ENCODE assay signal across 8 cellular contexts in genomic region chrX:73855546-73855945, GRCh38. TPM values are rescaled to one million over a fixed set of nuclear protein-coding genes. Genes with fewer than 3 reads are reported as not detected.
DNase-seq lines count a peak whose midpoint lies in the region; ATAC-seq, FAIRE-seq and TF ChIP-seq lines count a peak whose summit lies in the region.

No MANE protein-coding gene starts in this region.

- peak; percentile 87 for TF ChIP-seq RAD21 in Ishikawa (IDR thresholded peaks at IDR 0.05; ENCODE audit: low read depth)

- ATAC-seq in pancreas (peak in 2 of 4 donors; percentile 36), upper lobe of left lung (ENCODE audit: low FRiP score in 2 of 2) (peak in 1 of 2 donors; percentile 74), GM18870 (IDR thresholded peaks at IDR 0.05; ENCODE audit: unreplicated experiment) (no peak)

- FAIRE-seq in G401.6 (lab: Jason Lieb, UNC) (peak; percentile 92), pancreas (lab: Jason Lieb, UNC) (peak; percentile 93)

- no peaks in the 10 kb centered on the region for H3K9me3 ChIP-seq in pancreas
- no peaks in the 10 kb centered on the region for H3K9me3 ChIP-seq in upper lobe of left lung

- H3K4me3 ChIP-seq in fibroblast of villous mesenchyme (ENCODE audit: low read depth, low read length) (no peak overlapping the region), pancreas (no peak overlapping the region), upper lobe of left lung (no peak overlapping the region)

- H3K36me3 ChIP-seq in pancreas = no peaks in the 10 kb centered on the region
- H3K36me3 ChIP-seq in upper lobe of left lung = no peaks in the 10 kb centered on the region

- TF ChIP-seq CTCF in fibroblast of villous mesenchyme (IDR thresholded peaks at IDR 0.05; ENCODE audit: insufficient read depth, low read depth, low read length) (peak; percentile 73), pancreas (IDR thresholded peaks at IDR 0.05) (peak; percentile 48 to 63 (median 54)), upper lobe of left lung (IDR thresholded peaks at IDR 0.05) (peak; percentile 41 to 82 (median 65))

- no peaks in the 10 kb centered on the region for H3K27me3 ChIP-seq in pancreas
- no peaks in the 10 kb centered on the region for H3K27me3 ChIP-seq in upper lobe of left lung

- WGBS in pancreas, 2 donors = 0% methylated on average over 2 of the region's 2 CpGs
- WGBS in upper lobe of left lung, 2 donors = 0% methylated on average over 2 of the region's 2 CpGs

- no peak overlapping the region for H3K27ac ChIP-seq in pancreas
- no peak overlapping the region for H3K27ac ChIP-seq in upper lobe of left lung

- DNase-seq in RKO (ENCODE audit: low spot score) (peak; percentile 75), fibroblast of villous mesenchyme (ENCODE audit: low read depth) (peak; percentile 73), pancreas (peak in 4 of 6 donors; percentile 7 to 78 (median 52)), upper lobe of left lung (peak in 1 of 2 donors; percentile 67)
- DNase-seq in activated T-helper 1 cell treated with anti-CD3 and anti-CD28 coated beads, Interleukin-2, amount 50 U/mL, for 16 hours (ENCODE audit: low read depth in 1 of 2, low spot score in 1 of 2) = peak; percentile 12 to 52

- intact Hi-C loops in pancreas (cut with DNase I) = loop anchor here in 2 of 3 donors (5.0 kb wide), 2 partner anchors 162 to 277 kb away; no protein-coding TSS in a partner anchor

- TF ChIP-seq EP300 in Ishikawa (IDR thresholded peaks at IDR 0.05; ENCODE audit: borderline replicate concordance) = no peak
- TF ChIP-seq EP300 in upper lobe of left lung (IDR thresholded peaks at IDR 0.05) = no peak

- no peaks in the 10 kb centered on the region for H3K4me1 ChIP-seq in pancreas
- no peaks in the 10 kb centered on the region for H3K4me1 ChIP-seq in upper lobe of left lung

- TF ChIP-seq POLR2A in upper lobe of left lung (IDR thresholded peaks at IDR 0.05) = no peak

TF ChIP-seq in Ishikawa, 13 proteins besides CTCF, POLR2A, EP300 and RAD21:
- TF ChIP-seq YY1 (IDR thresholded peaks at IDR 0.05; ENCODE audit: low read depth) (no peak), CEBPB (IDR thresholded peaks at IDR 0.05) (no peak), USF1 (IDR thresholded peaks at IDR 0.05) (no peak), CREB1 (IDR thresholded peaks at IDR 0.05; ENCODE audit: low read depth) (no peak), TCF12 (IDR thresholded peaks at IDR 0.05; ENCODE audit: low read depth) (no peak), MAX (IDR thresholded peaks at IDR 0.05) (no peak), TAF1 (IDR thresholded peaks at IDR 0.05; ENCODE audit: low read depth) (no peak)
- TF ChIP-seq, protein P1, sequence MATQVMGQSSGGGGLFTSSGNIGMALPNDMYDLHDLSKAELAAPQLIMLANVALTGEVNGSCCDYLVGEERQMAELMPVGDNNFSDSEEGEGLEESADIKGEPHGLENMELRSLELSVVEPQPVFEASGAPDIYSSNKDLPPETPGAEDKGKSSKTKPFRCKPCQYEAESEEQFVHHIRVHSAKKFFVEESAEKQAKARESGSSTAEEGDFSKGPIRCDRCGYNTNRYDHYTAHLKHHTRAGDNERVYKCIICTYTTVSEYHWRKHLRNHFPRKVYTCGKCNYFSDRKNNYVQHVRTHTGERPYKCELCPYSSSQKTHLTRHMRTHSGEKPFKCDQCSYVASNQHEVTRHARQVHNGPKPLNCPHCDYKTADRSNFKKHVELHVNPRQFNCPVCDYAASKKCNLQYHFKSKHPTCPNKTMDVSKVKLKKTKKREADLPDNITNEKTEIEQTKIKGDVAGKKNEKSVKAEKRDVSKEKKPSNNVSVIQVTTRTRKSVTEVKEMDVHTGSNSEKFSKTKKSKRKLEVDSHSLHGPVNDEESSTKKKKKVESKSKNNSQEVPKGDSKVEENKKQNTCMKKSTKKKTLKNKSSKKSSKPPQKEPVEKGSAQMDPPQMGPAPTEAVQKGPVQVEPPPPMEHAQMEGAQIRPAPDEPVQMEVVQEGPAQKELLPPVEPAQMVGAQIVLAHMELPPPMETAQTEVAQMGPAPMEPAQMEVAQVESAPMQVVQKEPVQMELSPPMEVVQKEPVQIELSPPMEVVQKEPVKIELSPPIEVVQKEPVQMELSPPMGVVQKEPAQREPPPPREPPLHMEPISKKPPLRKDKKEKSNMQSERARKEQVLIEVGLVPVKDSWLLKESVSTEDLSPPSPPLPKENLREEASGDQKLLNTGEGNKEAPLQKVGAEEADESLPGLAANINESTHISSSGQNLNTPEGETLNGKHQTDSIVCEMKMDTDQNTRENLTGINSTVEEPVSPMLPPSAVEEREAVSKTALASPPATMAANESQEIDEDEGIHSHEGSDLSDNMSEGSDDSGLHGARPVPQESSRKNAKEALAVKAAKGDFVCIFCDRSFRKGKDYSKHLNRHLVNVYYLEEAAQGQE (IDR thresholded peaks at IDR 0.05; ENCODE audit: low read depth) = no peak

RNA-seq across cellular contexts. Expression of gene XIST, which starts 3.0 kb away (rescaled TPM):
- total RNA-seq in fibroblast of villous mesenchyme = 88.5 and 115 TPM in 2 replicates
- 100 to 1,000 TPM in 4 of 6 donors, 10 to 100 TPM in 1, under 1 TPM in 1; 0.12 to 195 (median 137) TPM for total RNA-seq in pancreas
- polyA plus RNA-seq in pancreas = 100 to 1,000 TPM in 1 of 2 donors, not detected in 1; 409 TPM
- total RNA-seq in upper lobe of left lung = 100 to 1,000 TPM in 3 of 6 donors, under 1 TPM in 3; under 0.01 to 402 (median 93.3) TPM
